In the genomic region with DNA sequence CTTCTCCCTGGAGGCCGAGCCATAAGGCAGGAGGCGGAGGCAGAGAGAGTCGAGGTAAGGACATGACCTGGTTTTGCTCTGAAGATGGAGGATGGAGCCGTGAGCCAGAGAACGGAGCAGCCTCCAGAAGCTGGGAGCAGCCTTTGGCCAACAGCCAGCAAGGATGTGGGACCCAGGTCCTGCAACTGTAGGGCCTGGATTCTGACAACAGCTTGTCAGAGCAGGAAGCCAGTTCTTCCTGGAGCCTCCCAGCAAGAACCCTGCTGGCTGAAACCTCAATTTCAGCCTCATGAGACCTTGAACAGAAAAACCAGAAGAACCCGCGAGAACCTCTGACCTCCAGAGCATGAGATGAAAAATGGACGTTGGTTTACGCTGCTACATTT, we compare ENCODE assay signal across 24 cellular contexts. TPM values are rescaled to one million over a fixed set of nuclear protein-coding genes. Genes with fewer than 3 reads are reported as not detected.
DNase-seq lines count a peak whose midpoint lies in the region; ATAC-seq, FAIRE-seq and TF ChIP-seq lines count a peak whose summit lies in the region.
"Had no signal": no experiment of that assay in that cellular context is flagged by ENCODE, and none has a peak within 500 bp of the region (broad histone marks: within the 10 kb centered on the region; RNA-seq: fewer than 3 reads in every experiment).

No MANE protein-coding gene starts in this region.

- H3K36me3 ChIP-seq in Loucy (ENCODE audit: insufficient read depth, low read length): no peaks in the 10 kb centered on the region
- no peaks in the 10 kb centered on the region for H3K36me3 ChIP-seq in endothelial cell of umbilical vein (ENCODE audit: control insufficient read depth in 2 of 2, extremely low read depth in 1 of 2, insufficient read depth in 2 of 2, low read length in 2 of 2)
- no peaks in the 10 kb centered on the region for H3K36me3 ChIP-seq in parathyroid adenoma (ENCODE audit: control insufficient read depth, insufficient read depth, low read length)
- H3K36me3 ChIP-seq: esophagus muscularis mucosa, prostate gland had no signal

- no peaks in the 10 kb centered on the region for H3K9me1 ChIP-seq in endothelial cell of umbilical vein (replicated peaks; ENCODE audit: control insufficient read depth, extremely low read depth, insufficient read depth, low read length)

- BruUV-seq in endothelial cell of umbilical vein (replicated peaks; lab: Mats Ljungman, UMichigan): no TSS peak

- intact Hi-C loops in endothelial cell of umbilical vein (cut with micrococcal nuclease): loop anchor here (2.0 kb wide), 1 partner anchor 114 kb away; no protein-coding TSS in a partner anchor

- H3K9ac ChIP-seq in Loucy (ENCODE audit: low read depth, low read length, poor library complexity, severe bottlenecking) (peak overlapping the region; percentile 41), endothelial cell of umbilical vein (replicated peaks; ENCODE audit: extremely low read depth, insufficient read depth, low read length) (no peak overlapping the region), parathyroid adenoma (no peak overlapping the region)

- H3K27ac ChIP-seq in endothelial cell of umbilical vein (ENCODE audit: insufficient read depth, low read depth, low read length): no peak overlapping the region
- H3K27ac ChIP-seq in parathyroid adenoma: peak overlapping the region; percentile 24
- H3K27ac ChIP-seq: esophagus muscularis mucosa, prostate gland had no signal

- dilution Hi-C loops in endothelial cell of umbilical vein (cut with MboI; ENCODE audit: extremely low pct_ligation_motif_present, low sequenced_read_pairs): no loop called here

- FAIRE-seq in endothelial cell of umbilical vein (lab: Jason Lieb, UNC): peak; percentile 46

- no peaks in the 10 kb centered on the region for H3K9me2 ChIP-seq in Loucy (replicated peaks; ENCODE audit: low read depth, low read length)

- H3K4me2 ChIP-seq in Loucy (ENCODE audit: low read depth, low read length, poor library complexity, severe bottlenecking): peak overlapping the region; percentile 45
- no peak overlapping the region for H3K4me2 ChIP-seq in endothelial cell of umbilical vein (ENCODE audit: insufficient read depth, low read length)
- no peak overlapping the region for H3K4me2 ChIP-seq in parathyroid adenoma (ENCODE audit: low read length)
- H3K4me2 ChIP-seq: smooth muscle cell had no signal

- TF ChIP-seq CTCF in Loucy (conservative IDR thresholded peaks at IDR 0.05; ENCODE audit: low read length): no peak
- no peak for TF ChIP-seq CTCF in endothelial cell of umbilical vein (IDR thresholded peaks at IDR 0.05; ENCODE audit: extremely low read depth in 1 of 2, insufficient read depth in 1 of 2, low read depth in 1 of 2, low read length in 2 of 2)
- peak; percentile 1 for TF ChIP-seq CTCF in parathyroid adenoma (IDR thresholded peaks at IDR 0.05)

- DNase-seq in DMS 273 (lab: John Stamatoyannopoulos, UW; ENCODE audit: unreplicated experiment) (peak; percentile 62), DMS 273 treated with DMSO at 0.1 percent for 48 hours (lab: John Stamatoyannopoulos, UW) (no peak), endothelial cell of umbilical vein (ENCODE audit: low read depth, low spot score) (no peak), middle frontal gyrus (ENCODE audit: extremely low spot score, low spot score) (no peak)
- DNase-seq: activated CD8-positive, alpha-beta memory T cell treated with anti-CD3 and anti-CD28 coated beads for 24 hours; activated naive CD4-positive, alpha-beta T cell treated with anti-CD3 and anti-CD28 coated beads, Interleukin-2, amount 50 U/mL, for 16 hours; activated T-cell treated with anti-CD3 and anti-CD28 coated beads, Interleukin-2, amount 50 U/mL, for 48 hours; AML-193; aorta; COR-L47; effector memory CD4-positive, alpha-beta T cell; left colon; NCI-H2029 treated with DMSO at 0.1 percent for 48 hours; NCI-H510A treated with DMSO at 0.1 percent for 48 hours; stimulated activated CD4-positive, alpha-beta T cell treated with anti-CD3 and anti-CD28 coated beads, Interleukin-4, amount 100 ng/mL, for 24 hours; stimulated activated naive CD8-positive, alpha-beta T cell treated with anti-CD3 and anti-CD28 coated beads, Interleukin-15, amount 100 ng/mL, for 72 hours; T-helper 9 cell had no signal

- H3K79me2 ChIP-seq in Loucy (ENCODE audit: insufficient read depth, low read length) (no peaks in the 10 kb centered on the region), endothelial cell of umbilical vein (ENCODE audit: control insufficient read depth, insufficient read depth, low read length) (no peaks in the 10 kb centered on the region), parathyroid adenoma (no peaks in the 10 kb centered on the region)

- POLR2A ChIA-PET in endothelial cell of umbilical vein (lab: Charles Lee): no interaction called here

- H3K27me3 ChIP-seq in Loucy (ENCODE audit: insufficient read depth, low read length, poor library complexity, severe bottlenecking) (no peaks in the 10 kb centered on the region), endothelial cell of umbilical vein (ENCODE audit: control insufficient read depth in 2 of 2, insufficient read depth in 2 of 2, low read length in 2 of 2) (no peaks in the 10 kb centered on the region), parathyroid adenoma (ENCODE audit: control insufficient read depth, insufficient read depth, low read length) (no peaks in the 10 kb centered on the region)

- no peaks in the 10 kb centered on the region for H3F3A ChIP-seq in Loucy (ENCODE audit: low read depth)

- H3K4me1 ChIP-seq in Loucy (ENCODE audit: insufficient read depth, low read length, poor library complexity, severe bottlenecking) (peaks cover 21% of the 10 kb centered on the region), endothelial cell of umbilical vein (ENCODE audit: control insufficient read depth, extremely low read depth, insufficient read depth, low read length) (peaks cover 10% of the 10 kb centered on the region), parathyroid adenoma (no peaks in the 10 kb centered on the region)
- H3K4me1 ChIP-seq: prostate gland had no signal

- H4K20me1 ChIP-seq in Loucy (ENCODE audit: insufficient read depth, low read length, poor library complexity, severe bottlenecking) (no peaks in the 10 kb centered on the region), endothelial cell of umbilical vein (replicated peaks; ENCODE audit: control insufficient read depth, extremely low read depth, insufficient read depth, low read length) (no peaks in the 10 kb centered on the region)

- H3K4me3 ChIP-seq in Loucy (ENCODE audit: low read length, poor library complexity, severe bottlenecking) (no peak overlapping the region), endothelial cell of umbilical vein (replicated peaks in 1 of 3; ENCODE audit: insufficient read depth in 1 of 3, low read depth in 1 of 3, low read length in 3 of 3) (no peak overlapping the region), parathyroid adenoma (ENCODE audit: low read depth, low read length) (no peak overlapping the region)
- H3K4me3 ChIP-seq: esophagus muscularis mucosa, prostate gland, smooth muscle cell had no signal

- no peaks in the 10 kb centered on the region for H3K9me3 ChIP-seq in Loucy (ENCODE audit: insufficient read depth, low read depth, low read length)
- H3K9me3 ChIP-seq in endothelial cell of umbilical vein (replicated peaks; ENCODE audit: control insufficient read depth, insufficient read depth, low read length): no peaks in the 10 kb centered on the region
- H3K9me3 ChIP-seq in parathyroid adenoma (ENCODE audit: control insufficient read depth, low read length): no peaks in the 10 kb centered on the region
- H3K9me3 ChIP-seq: esophagus muscularis mucosa, prostate gland had no signal

- no peak for TF ChIP-seq POLR2A in endothelial cell of umbilical vein (IDR thresholded peaks at IDR 0.05; ENCODE audit: low read depth, low read length)

- CTCF ChIA-PET in endothelial cell of umbilical vein (lab: Charles Lee): interaction anchor here (0.8 to 1.9 kb wide), 8 partner anchors 9 to 115 kb away, joined by 3 to 19 read pairs (median 5); no protein-coding TSS in a partner anchor

- H2AFZ ChIP-seq in Loucy (ENCODE audit: low read length): peak overlapping the region; percentile 66
- peak overlapping the region; percentile 18 for H2AFZ ChIP-seq in endothelial cell of umbilical vein (ENCODE audit: low read depth, low read length)
- H2AFZ ChIP-seq in parathyroid adenoma: no peak overlapping the region

- ATAC-seq in GM21390 (IDR thresholded peaks at IDR 0.05; ENCODE audit: unreplicated experiment): no peak
- ATAC-seq in HG03571 (IDR thresholded peaks at IDR 0.05; ENCODE audit: unreplicated experiment): no peak
- ATAC-seq: left colon; stimulated activated naive CD8-positive, alpha-beta T cell treated with anti-CD3 and anti-CD28 coated beads, Interleukin-15, amount 100 ng/mL, for 72 hours had no signal

RNA-seq across cellular contexts. Expression of a gene that starts 13.4 kb away (rescaled TPM):
- 17.0 and 17.7 TPM in 2 replicates for total RNA-seq in endothelial cell of umbilical vein
- polyA plus RNA-seq in endothelial cell of umbilical vein: 17.1 and 18.5 TPM in 2 replicates
- 17.5 and 18.1 TPM in 2 replicates for polyA plus RNA-seq in endothelial cell of umbilical vein (2011; cell fraction: cytosol; rRNA removed)
- polyA plus RNA-seq in endothelial cell of umbilical vein (2011; cell fraction: nucleus; rRNA removed): 13.0 and 14.4 TPM in 2 replicates
- polyA plus RNA-seq in endothelial cell of umbilical vein (2012): 16.1 and 16.2 TPM in 2 replicates
- 10.6 and 15.1 TPM in 2 replicates for polyA minus RNA-seq in endothelial cell of umbilical vein
- 11.3 TPM for polyA minus RNA-seq in endothelial cell of umbilical vein (2011; cell fraction: cytosol; rRNA and poly(A)+ RNA removed)
- 4.5 and 5.0 TPM in 2 replicates for polyA minus RNA-seq in endothelial cell of umbilical vein (2011; cell fraction: nucleus; rRNA and poly(A)+ RNA removed)

RNA-seq across cellular contexts. Expression of a gene that starts 21.7 kb away (rescaled TPM):
- 35.1 and 44.0 TPM in 2 replicates for total RNA-seq in endothelial cell of umbilical vein
- 30.4 and 30.8 TPM in 2 replicates for polyA plus RNA-seq in endothelial cell of umbilical vein
- polyA plus RNA-seq in endothelial cell of umbilical vein (2011; cell fraction: cytosol; rRNA removed): 30.0 and 36.7 TPM in 2 replicates
- polyA plus RNA-seq in endothelial cell of umbilical vein (2011; cell fraction: nucleus; rRNA removed): 38.4 and 43.1 TPM in 2 replicates
- 24.5 and 27.1 TPM in 2 replicates for polyA plus RNA-seq in endothelial cell of umbilical vein (2012)
- polyA minus RNA-seq in endothelial cell of umbilical vein: 18.0 and 22.8 TPM in 2 replicates
- polyA minus RNA-seq in endothelial cell of umbilical vein (2011; cell fraction: cytosol; rRNA and poly(A)+ RNA removed): 31.2 TPM
- 5.7 and 10.0 TPM in 2 replicates for polyA minus RNA-seq in endothelial cell of umbilical vein (2011; cell fraction: nucleus; rRNA and poly(A)+ RNA removed)

RNA-seq across cellular contexts. Expression of a gene that starts 34.0 kb away (rescaled TPM):
- total RNA-seq in endothelial cell of umbilical vein: 0.60 and 0.76 TPM in 2 replicates
- 0.19 and 0.46 TPM in 2 replicates for polyA plus RNA-seq in endothelial cell of umbilical vein
- 0.23 and 0.32 TPM in 2 replicates for polyA plus RNA-seq in endothelial cell of umbilical vein (2011; cell fraction: cytosol; rRNA removed)
- 1.8 TPM in 2 replicates for polyA plus RNA-seq in endothelial cell of umbilical vein (2011; cell fraction: nucleus; rRNA removed)
- polyA plus RNA-seq in endothelial cell of umbilical vein (2012): 0.41 and 1.8 TPM in 2 replicates
- polyA minus RNA-seq in endothelial cell of umbilical vein: 0.08 TPM in 1 of 2 replicates, not detected in the other
- 8.6 TPM for polyA minus RNA-seq in endothelial cell of umbilical vein (2011; cell fraction: cytosol; rRNA and poly(A)+ RNA removed)
- polyA minus RNA-seq in endothelial cell of umbilical vein (2011; cell fraction: nucleus; rRNA and poly(A)+ RNA removed): not detected in 2 replicates
